Comparison of ENCODE assay signal across 19 cellular contexts in the genomic region with DNA sequence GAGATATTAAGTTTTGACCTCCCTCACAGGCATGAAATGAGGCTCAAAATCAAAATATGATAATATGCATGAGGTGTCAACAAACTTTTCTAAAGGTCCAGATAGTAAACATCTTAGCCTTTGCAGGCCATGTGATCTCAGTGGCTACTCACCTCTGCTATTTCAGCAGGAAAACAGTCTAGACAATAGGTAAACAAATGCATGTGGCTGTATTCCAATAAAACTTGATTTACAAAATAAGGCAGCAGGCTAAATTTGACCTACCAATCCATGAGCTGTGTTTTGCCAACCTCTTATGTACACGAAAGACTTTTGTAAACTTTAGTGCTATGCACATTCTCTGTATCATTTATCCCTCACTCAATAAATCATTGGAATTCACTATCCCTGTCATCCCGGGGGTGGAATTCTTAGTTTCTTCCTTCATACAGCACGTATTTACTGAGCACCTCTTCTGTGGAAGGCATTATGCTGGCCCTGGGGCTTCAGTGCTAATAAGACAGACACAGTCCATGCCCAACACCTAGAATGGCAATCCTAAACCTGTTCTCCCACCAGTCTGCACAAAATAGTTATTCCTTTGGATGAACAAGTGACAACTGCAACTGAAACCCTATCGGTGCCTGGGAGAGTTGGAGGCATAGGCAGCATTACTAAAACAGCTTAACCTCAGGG. TPM values are rescaled to one million over a fixed set of nuclear protein-coding genes. Genes with fewer than 3 reads are reported as not detected.
"Had no signal": no experiment of that assay in that cellular context is flagged by ENCODE, and none has a peak within 500 bp of the region (broad histone marks: within the 10 kb centered on the region; RNA-seq: fewer than 3 reads in every experiment).

No MANE protein-coding gene starts in this region.

- H3K4me3 Mint-ChIP-seq: activated naive CD8-positive, alpha-beta T cell; activated T-cell treated with anti-CD3 and anti-CD28 coated beads, Interleukin-2, amount 50 U/mL, for 4 hours; dendritic cell treated with granulocyte-macrophage colony-stimulating factor and Interleukin-4, amounts not matched to agents 40 ng/mL and 50 ng/mL, for 4 days; effector memory CD8-positive, alpha-beta T cell; natural killer cell treated with Interleukin-12 subunit alpha and Interleukin-12 subunit beta and Interleukin-15 and Interleukin-18, amount 100 ng/mL, for 72 hours; stimulated activated naive CD8-positive, alpha-beta T cell treated with anti-CD3 and anti-CD28 coated beads, Interleukin-15, amount 100 ng/mL, for 72 hours had no signal

- H3K9me3 Mint-ChIP-seq: activated T-cell treated with anti-CD3 and anti-CD28 coated beads, Interleukin-2, amount 50 U/mL, for 4 hours; effector memory CD8-positive, alpha-beta T cell; stimulated activated naive CD8-positive, alpha-beta T cell treated with anti-CD3 and anti-CD28 coated beads, Interleukin-15, amount 100 ng/mL, for 72 hours had no signal

- DNase-seq: activated CD4-positive, alpha-beta T cell treated with anti-CD3 and anti-CD28 coated beads, Interleukin-2, amount 50 U/mL, for 4 hours; activated CD4-positive, CD25-positive, alpha-beta regulatory T cell treated with anti-CD3 and anti-CD28 coated beads, Interleukin-2, amount 50 U/mL, for 72 hours; activated effector memory CD4-positive, alpha-beta T cell treated with anti-CD3 and anti-CD28 coated beads, Interleukin-2, amount 50 U/mL, for 16 hours; activated T-cell treated with anti-CD3 and anti-CD28 coated beads, Interleukin-2, amount 50 U/mL, for 4 hours; amygdala; brain microvascular endothelial cell; cerebellar nuclear complex; effector memory CD8-positive, alpha-beta T cell; erythroblast; glutamatergic neuron; ovary; stimulated activated CD4-positive, alpha-beta T cell treated with anti-CD3 and anti-CD28 coated beads, Interleukin-4, amount 100 ng/mL, for 24 hours; stimulated activated naive CD8-positive, alpha-beta T cell treated with anti-CD3 and anti-CD28 coated beads, Interleukin-15, amount 100 ng/mL, for 72 hours had no signal

- H3K4me3 ChIP-seq: ovary, thoracic aorta had no signal

- H3K9me3 ChIP-seq: ovary, thoracic aorta had no signal

- H3K27ac Mint-ChIP-seq: activated naive CD8-positive, alpha-beta T cell; dendritic cell treated with granulocyte-macrophage colony-stimulating factor and Interleukin-4, amounts not matched to agents 40 ng/mL and 50 ng/mL, for 4 days; effector memory CD8-positive, alpha-beta T cell; natural killer cell treated with Interleukin-12 subunit alpha and Interleukin-12 subunit beta and Interleukin-15 and Interleukin-18, amount 100 ng/mL, for 72 hours; stimulated activated naive CD8-positive, alpha-beta T cell treated with anti-CD3 and anti-CD28 coated beads, Interleukin-15, amount 100 ng/mL, for 72 hours had no signal

- ATAC-seq: activated T-cell treated with anti-CD3 and anti-CD28 coated beads, Interleukin-2, amount 50 U/mL, for 4 hours; effector memory CD8-positive, alpha-beta T cell; left lobe of liver; stimulated activated naive CD8-positive, alpha-beta T cell treated with anti-CD3 and anti-CD28 coated beads, Interleukin-15, amount 100 ng/mL, for 72 hours had no signal

- H3K27ac ChIP-seq: brain microvascular endothelial cell, ovary, thoracic aorta had no signal

- H3K36me3 Mint-ChIP-seq: activated naive CD8-positive, alpha-beta T cell; natural killer cell treated with Interleukin-12 subunit alpha and Interleukin-12 subunit beta and Interleukin-15 and Interleukin-18, amount 100 ng/mL, for 72 hours had no signal

- H3K36me3 ChIP-seq: brain microvascular endothelial cell, ovary, thoracic aorta had no signal

- H3K27me3 ChIP-seq: brain microvascular endothelial cell, ovary had no signal

RNA-seq across cellular contexts. Expression of gene MAGEB17, which starts 19.9 kb away (rescaled TPM):
- total RNA-seq: activated T-cell treated with anti-CD3 and anti-CD28 coated beads, Interleukin-2, amount 50 U/mL, for 4 hours; left lobe of liver; natural killer cell treated with Interleukin-12 subunit alpha and Interleukin-12 subunit beta and Interleukin-15 and Interleukin-18, amount 100 ng/mL, for 72 hours; thoracic aorta; ureter had no signal
